In the genomic region with DNA sequence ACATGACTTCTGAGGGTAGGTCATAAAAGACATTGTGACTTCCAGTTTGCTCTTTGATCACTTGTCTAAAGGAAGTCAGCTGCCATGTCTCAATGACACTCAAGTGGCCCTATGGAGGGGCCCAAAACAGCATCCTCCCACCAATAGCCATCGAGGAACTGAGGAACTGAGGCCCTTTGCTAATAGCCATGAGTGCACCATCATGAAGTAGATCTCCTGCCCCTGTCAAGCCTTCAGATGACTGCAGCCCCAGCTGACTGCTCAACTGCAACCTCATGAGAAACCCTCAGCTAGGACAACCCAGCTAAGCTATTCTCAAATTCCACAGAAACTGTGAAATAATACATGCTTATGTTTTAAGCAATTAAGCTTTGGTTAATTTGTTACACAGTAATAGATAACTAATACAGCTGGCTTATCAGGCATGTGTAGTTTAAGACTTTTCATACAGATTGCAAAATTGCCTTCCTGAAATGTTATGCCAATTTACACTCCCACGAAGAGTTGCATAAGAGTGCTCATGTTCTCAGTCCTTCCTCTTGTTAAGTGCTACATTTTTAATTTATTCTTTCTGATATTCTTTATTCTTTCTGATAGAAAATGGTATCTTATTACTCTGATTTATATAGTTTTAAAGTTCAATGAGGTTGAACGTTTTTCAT, we compare ENCODE assay signal across 18 cellular contexts.
DNase-seq lines count a peak whose midpoint lies in the region; ATAC-seq, FAIRE-seq and TF ChIP-seq lines count a peak whose summit lies in the region.
"Had no signal": no experiment of that assay in that cellular context is flagged by ENCODE, and none has a peak within 500 bp of the region (broad histone marks: within the 10 kb centered on the region; RNA-seq: fewer than 3 reads in every experiment).

No MANE protein-coding gene starts in this region.

- no peak overlapping the region for H2AFZ ChIP-seq in keratinocyte (ENCODE audit: control insufficient read depth, low read length)

- intact Hi-C loops in body of pancreas (cut with DNase I) (no loop called here), prostate gland (cut with DNase I) (no loop called here)

- no peaks in the 10 kb centered on the region for H3K9me1 ChIP-seq in keratinocyte (ENCODE audit: control insufficient read depth, extremely low read depth, insufficient read depth, low read length)

- H3K27ac ChIP-seq in body of pancreas (no peak overlapping the region), keratinocyte (ENCODE audit: control insufficient read depth, insufficient read depth, low read length) (no peak overlapping the region), prostate gland (no peak overlapping the region)
- H3K27ac ChIP-seq: coronary artery, esophagus squamous epithelium had no signal

- H3K4me3 Mint-ChIP-seq in natural killer cell treated with Interleukin-12 subunit alpha and Interleukin-12 subunit beta and Interleukin-15 and Interleukin-18, amount 100 ng/mL, for 72 hours = no peak overlapping the region
- H3K4me3 Mint-ChIP-seq: activated CD4-positive, alpha-beta memory T cell treated with anti-CD3 and anti-CD28 coated beads, Interleukin-2, amount 10 ng/mL, durations not matched to agents 7 days and 5 days; naive thymus-derived CD4-positive, alpha-beta T cell had no signal

- 51 to 62% methylated on average over 3 of the region's 3 CpGs for WGBS in body of pancreas, 2 donors
- WGBS in prostate gland = 81% methylated on average over 3 of the region's 3 CpGs

- H3K4me1 ChIP-seq in body of pancreas (no peaks in the 10 kb centered on the region), keratinocyte (ENCODE audit: control insufficient read depth, extremely low read depth, insufficient read depth, low read length) (peaks cover 4% of the 10 kb centered on the region), prostate gland (replicated peaks) (no peaks in the 10 kb centered on the region)

- TF ChIP-seq POLR2A in body of pancreas (IDR thresholded peaks at IDR 0.05) = no peak
- no peak for TF ChIP-seq POLR2A in prostate gland (IDR thresholded peaks at IDR 0.05)

- no peaks in the 10 kb centered on the region for H3K79me2 ChIP-seq in keratinocyte (ENCODE audit: control insufficient read depth, insufficient read depth, low read length)

- H3K4me1 Mint-ChIP-seq in natural killer cell treated with Interleukin-12 subunit alpha and Interleukin-12 subunit beta and Interleukin-15 and Interleukin-18, amount 100 ng/mL, for 72 hours (ENCODE audit: low read depth in 2 of 2) = no peaks in the 10 kb centered on the region
- H3K4me1 Mint-ChIP-seq: activated CD4-positive, alpha-beta memory T cell treated with anti-CD3 and anti-CD28 coated beads, Interleukin-2, amount 10 ng/mL, durations not matched to agents 7 days and 5 days; naive thymus-derived CD4-positive, alpha-beta T cell had no signal

- peak; percentile 23 for FAIRE-seq in keratinocyte (lab: Jason Lieb, UNC)
- FAIRE-seq: GM19239 had no signal

- H3K9me3 Mint-ChIP-seq in natural killer cell treated with Interleukin-12 subunit alpha and Interleukin-12 subunit beta and Interleukin-15 and Interleukin-18, amount 100 ng/mL, for 72 hours = no peaks in the 10 kb centered on the region
- H3K9me3 Mint-ChIP-seq: activated CD4-positive, alpha-beta memory T cell treated with anti-CD3 and anti-CD28 coated beads, Interleukin-2, amount 10 ng/mL, durations not matched to agents 7 days and 5 days had no signal

- H3K36me3 ChIP-seq in body of pancreas (replicated peaks in 1 of 2; ENCODE audit: insufficient read depth in 1 of 2, low read depth in 2 of 2) = no peaks in the 10 kb centered on the region
- no peaks in the 10 kb centered on the region for H3K36me3 ChIP-seq in keratinocyte (ENCODE audit: control insufficient read depth in 2 of 2, extremely low read depth in 1 of 2, insufficient read depth in 2 of 2, low read length in 2 of 2)
- no peaks in the 10 kb centered on the region for H3K36me3 ChIP-seq in prostate gland
- H3K36me3 ChIP-seq: esophagus squamous epithelium had no signal

- no peak overlapping the region for H3K27ac Mint-ChIP-seq in natural killer cell treated with Interleukin-12 subunit alpha and Interleukin-12 subunit beta and Interleukin-15 and Interleukin-18, amount 100 ng/mL, for 72 hours
- H3K27ac Mint-ChIP-seq: activated CD4-positive, alpha-beta memory T cell treated with anti-CD3 and anti-CD28 coated beads, Interleukin-2, amount 10 ng/mL, durations not matched to agents 7 days and 5 days; naive thymus-derived CD4-positive, alpha-beta T cell had no signal

- no peak overlapping the region for H3K4me3 ChIP-seq in AG10803 (ENCODE audit: low read length)
- no peak overlapping the region for H3K4me3 ChIP-seq in body of pancreas
- no peak overlapping the region for H3K4me3 ChIP-seq in keratinocyte (ENCODE audit: control insufficient read depth in 2 of 3, extremely low read depth in 1 of 3, insufficient read depth in 2 of 3, low read depth in 1 of 3, low read length in 3 of 3)
- no peak overlapping the region for H3K4me3 ChIP-seq in prostate gland
- H3K4me3 ChIP-seq: coronary artery, esophagus squamous epithelium had no signal

- no peak overlapping the region for H3K4me2 ChIP-seq in keratinocyte (ENCODE audit: control insufficient read depth, extremely low read depth, insufficient read depth, low read depth, low read length)

- peaks cover 33 to 54% of the 10 kb centered on the region in 2 donors for H3K27me3 Mint-ChIP-seq in natural killer cell treated with Interleukin-12 subunit alpha and Interleukin-12 subunit beta and Interleukin-15 and Interleukin-18, amount 100 ng/mL, for 72 hours

- H3K36me3 Mint-ChIP-seq in natural killer cell treated with Interleukin-12 subunit alpha and Interleukin-12 subunit beta and Interleukin-15 and Interleukin-18, amount 100 ng/mL, for 72 hours = no peaks in the 10 kb centered on the region
- H3K36me3 Mint-ChIP-seq: naive thymus-derived CD4-positive, alpha-beta T cell had no signal

- DNase-seq in AG10803 (ENCODE audit: low read depth) (peak; percentile 50), NOMO-1 (lab: John Stamatoyannopoulos, UW; ENCODE audit: unreplicated experiment in 2 of 2) (peak; percentile 20 to 55), body of pancreas (no peak), keratinocyte (ENCODE audit: low read depth, low spot score) (no peak), prostate gland (ENCODE audit: low spot score) (no peak), NCI-H526 (lab: John Stamatoyannopoulos, UW) (no peak)
- no peak for DNase-seq in activated CD8-positive, alpha-beta memory T cell treated with anti-CD3 and anti-CD28 coated beads, Interleukin-2, amount 50 U/mL, for 4 hours
- no peak for DNase-seq in natural killer cell treated with Interleukin-12 subunit alpha and Interleukin-12 subunit beta and Interleukin-15 and Interleukin-18, amount 100 ng/mL, for 72 hours (ENCODE audit: low spot score)
- DNase-seq: activated CD4-positive, alpha-beta memory T cell treated with anti-CD3 and anti-CD28 coated beads, Interleukin-2, amount 10 ng/mL, durations not matched to agents 7 days and 5 days; anterior cingulate cortex; esophagus squamous epithelium; GDM1; naive thymus-derived CD4-positive, alpha-beta T cell; NCI-H1092 treated with DMSO at 0.1 percent for 48 hours; NCI-H345; SW 1271 had no signal

- H3K27me3 ChIP-seq in body of pancreas (no peaks in the 10 kb centered on the region), keratinocyte (ENCODE audit: control insufficient read depth, extremely low read depth, insufficient read depth, low read length) (no peaks in the 10 kb centered on the region), prostate gland (replicated peaks; ENCODE audit: insufficient read depth) (no peaks in the 10 kb centered on the region)
- H3K27me3 ChIP-seq: esophagus squamous epithelium had no signal

- H4K20me1 ChIP-seq in keratinocyte (ENCODE audit: control insufficient read depth, extremely low read depth, insufficient read depth, low read length) = no peaks in the 10 kb centered on the region

- ATAC-seq in body of pancreas = peak; percentile 66
- ATAC-seq in natural killer cell treated with Interleukin-12 subunit alpha and Interleukin-12 subunit beta and Interleukin-15 and Interleukin-18, amount 100 ng/mL, for 72 hours = no peak
- ATAC-seq: naive thymus-derived CD4-positive, alpha-beta T cell had no signal

- dilution Hi-C loops in keratinocyte (cut with MboI; ENCODE audit: extremely low pct_ligation_motif_present, low sequenced_read_pairs) = no loop called here

- TF ChIP-seq CTCF in AG10803 (conservative IDR thresholded peaks at IDR 0.05; ENCODE audit: low read length) (no peak), body of pancreas (IDR thresholded peaks at IDR 0.05) (no peak), keratinocyte (optimal IDR thresholded peaks at IDR 0.05 in 1 of 3, IDR thresholded peaks at IDR 0.05 in 1 of 3, conservative IDR thresholded peaks at IDR 0.05 in 1 of 3; ENCODE audit: extremely low read depth in 1 of 3, insufficient read depth in 2 of 3, low read length in 3 of 3) (no peak), prostate gland (IDR thresholded peaks at IDR 0.05) (no peak)

- H3K9ac ChIP-seq in keratinocyte (ENCODE audit: control insufficient read depth, extremely low read depth, insufficient read depth, low read length) = no peak overlapping the region

- H3K9me3 ChIP-seq in body of pancreas (no peaks in the 10 kb centered on the region), keratinocyte (ENCODE audit: control insufficient read depth, low read depth, low read length) (no peaks in the 10 kb centered on the region), prostate gland (no peaks in the 10 kb centered on the region)

Comparison
In these comparisons a context has a peak if more than half of its experiments do, and no peak if none do; other contexts are left out.
1. DNase-seq: peak in AG10803 (single experiment) and NOMO-1 (2 of 2); none in body of pancreas (0 of 4), keratinocyte (single experiment), prostate gland (single experiment), NCI-H526 (0 of 2), activated CD8-positive, alpha-beta memory T cell treated with anti-CD3 and anti-CD28 coated beads, Interleukin-2, amount 50 U/mL, for 4 hours (single experiment) and natural killer cell treated with Interleukin-12 subunit alpha and Interleukin-12 subunit beta and Interleukin-15 and Interleukin-18, amount 100 ng/mL, for 72 hours (single experiment).